Comparison of ENCODE assay signal across 21 cellular contexts in the genomic region with DNA sequence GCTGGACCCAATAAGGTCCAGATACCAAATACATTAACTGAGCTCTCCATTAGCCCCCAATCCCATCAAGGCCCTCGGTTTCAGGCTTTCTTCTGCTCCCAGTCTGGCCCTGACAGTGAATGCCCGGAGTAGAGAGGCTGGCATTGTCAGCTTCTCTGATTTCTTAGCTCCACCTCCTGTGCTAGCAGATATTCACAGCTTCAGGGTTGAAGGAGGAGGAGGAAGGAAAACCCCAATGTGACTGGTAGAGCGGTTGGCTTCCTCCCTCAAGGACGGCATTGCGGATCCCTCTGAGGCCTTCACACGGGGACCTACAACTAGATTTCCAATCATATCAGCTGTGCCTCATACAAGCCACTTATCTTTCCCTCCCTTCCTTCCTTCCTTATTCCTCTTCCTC.
"Had no signal": no experiment of that assay in that cellular context is flagged by ENCODE, and none has a peak within 500 bp of the region (broad histone marks: within the 10 kb centered on the region; RNA-seq: fewer than 3 reads in every experiment).

No MANE protein-coding gene starts in this region.

- ATAC-seq: activated CD8-positive, alpha-beta T cell treated with anti-CD3 and anti-CD28 coated beads for 36 hours; activated naive CD4-positive, alpha-beta T cell treated with anti-CD3 and anti-CD28 coated beads, Interleukin-2, amount 50 U/mL, for 72 hours; activated T-cell treated with anti-CD3 and anti-CD28 coated beads, Interleukin-2, amount 50 U/mL, for 4 hours; activated T-helper 17 cell treated with anti-CD3 and anti-CD28 coated beads, Interleukin-2, amount 50 U/mL, for 72 hours; esophagus mucosa; heart left ventricle; mucosa of descending colon; natural killer cell treated with Interleukin-12 subunit alpha and Interleukin-12 subunit beta and Interleukin-15 and Interleukin-18, amount 100 ng/mL, for 72 hours; right cardiac atrium; stimulated activated naive CD8-positive, alpha-beta T cell treated with anti-CD3 and anti-CD28 coated beads, Interleukin-15, amount 100 ng/mL, for 72 hours; WTC11 had no signal

- DNase-seq: activated CD4-positive, alpha-beta T cell treated with anti-CD3 and anti-CD28 coated beads for 1 hour; activated CD4-positive, alpha-beta T cell treated with anti-CD3 and anti-CD28 coated beads, Interleukin-2, amount 10 ng/mL, durations not matched to agents 7 days and 5 days; activated CD8-positive, alpha-beta T cell treated with anti-CD3 and anti-CD28 coated beads for 36 hours; activated gamma-delta T cell treated with Interleukin-2 at 50 U/mL for 16 hours; activated T-cell treated with anti-CD3 and anti-CD28 coated beads, Interleukin-2, amount 50 U/mL, for 4 hours; endodermal cell; foreskin fibroblast; heart left ventricle; mucosa of descending colon; posterior cingulate gyrus; right cardiac atrium; spleen; stimulated activated CD4-positive, alpha-beta T cell treated with anti-CD3 and anti-CD28 coated beads, Interleukin-2, amount 100 ng/mL, for 48 hours; stimulated activated naive CD8-positive, alpha-beta T cell treated with anti-CD3 and anti-CD28 coated beads, Interleukin-15, amount 100 ng/mL, for 72 hours; T-helper 2 cell; uterus had no signal
